ENCODE assay signal across 33 cellular contexts in the genomic region with DNA sequence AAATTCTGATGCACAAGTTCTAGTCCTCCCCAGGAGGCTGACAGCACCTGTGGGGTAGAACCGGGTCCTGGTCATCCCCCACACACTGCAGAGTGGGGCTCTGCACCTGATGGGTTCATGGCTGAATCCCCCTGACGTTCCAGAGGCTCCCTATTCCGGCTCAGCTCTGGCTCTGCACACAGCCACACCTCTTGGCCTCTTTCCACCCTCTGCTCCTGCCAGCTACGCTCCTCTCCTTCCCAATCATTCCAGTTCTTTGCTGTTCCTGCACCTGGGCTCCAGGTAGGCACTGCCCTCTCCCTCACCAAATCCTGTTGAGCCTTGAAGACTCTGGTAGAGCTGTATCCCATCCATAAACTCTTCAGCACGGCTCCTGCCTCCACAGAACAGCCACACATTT.
"Had no signal": no experiment of that assay in that cellular context is flagged by ENCODE, and none has a peak within 500 bp of the region (broad histone marks: within the 10 kb centered on the region; RNA-seq: fewer than 3 reads in every experiment).

No MANE protein-coding gene starts in this region.

- ATAC-seq: activated CD8-positive, alpha-beta T cell treated with anti-CD3 and anti-CD28 coated beads for 36 hours; activated T-cell treated with anti-CD3 and anti-CD28 coated beads, Interleukin-2, amount 50 U/mL, for 72 hours; activated T-helper 17 cell treated with anti-CD3 and anti-CD28 coated beads, Interleukin-2, amount 50 U/mL, for 72 hours; K562 had no signal

- H3K4me1 ChIP-seq: ascending aorta had no signal

- FAIRE-seq: K562, RCC 7860, TTC549 had no signal

- H3K36me3 ChIP-seq: ascending aorta, cardiac muscle cell, SJCRH30 had no signal

- H3K4me2 ChIP-seq: PC-9 had no signal

- H3K27me3 Mint-ChIP-seq: activated CD4-positive, alpha-beta T cell treated with anti-CD3 and anti-CD28 coated beads, Interleukin-2, amount 10 ng/mL, durations not matched to agents 24 days and 14 days; activated CD8-positive, alpha-beta T cell treated with anti-CD3 and anti-CD28 coated beads for 36 hours; activated naive CD8-positive, alpha-beta T cell; activated T-helper 17 cell treated with anti-CD3 and anti-CD28 coated beads, Interleukin-2, amount 50 U/mL, for 72 hours had no signal

- H3K9me3 Mint-ChIP-seq: activated CD4-positive, alpha-beta T cell treated with anti-CD3 and anti-CD28 coated beads, Interleukin-2, amount 10 ng/mL, durations not matched to agents 24 days and 14 days; activated CD8-positive, alpha-beta T cell treated with anti-CD3 and anti-CD28 coated beads for 36 hours; activated T-cell treated with anti-CD3 and anti-CD28 coated beads, Interleukin-2, amount 50 U/mL, for 72 hours; activated T-helper 17 cell treated with anti-CD3 and anti-CD28 coated beads, Interleukin-2, amount 50 U/mL, for 72 hours; T-helper 2 cell treated with Interferon-gamma antibody and Interleukin-4, amounts not matched to agents 5 μg/mL and 100 μg/mL, for 36 hours had no signal

- H3K27ac Mint-ChIP-seq: activated CD4-positive, alpha-beta T cell treated with anti-CD3 and anti-CD28 coated beads, Interleukin-2, amount 10 ng/mL, durations not matched to agents 24 days and 14 days; activated CD8-positive, alpha-beta T cell treated with anti-CD3 and anti-CD28 coated beads for 36 hours; activated naive CD8-positive, alpha-beta T cell; activated T-helper 17 cell treated with anti-CD3 and anti-CD28 coated beads, Interleukin-2, amount 50 U/mL, for 72 hours; T-helper 2 cell treated with Interferon-gamma antibody and Interleukin-4, amounts not matched to agents 5 μg/mL and 100 μg/mL, for 36 hours had no signal

- H3K4me1 Mint-ChIP-seq: activated CD4-positive, alpha-beta T cell treated with anti-CD3 and anti-CD28 coated beads, Interleukin-2, amount 10 ng/mL, durations not matched to agents 24 days and 14 days; activated T-helper 17 cell treated with anti-CD3 and anti-CD28 coated beads, Interleukin-2, amount 50 U/mL, for 72 hours had no signal

- DNase-seq: activated CD4-positive, alpha-beta T cell treated with anti-CD3 and anti-CD28 coated beads, Interleukin-2, amount 10 ng/mL, durations not matched to agents 24 days and 14 days; activated CD4-positive, alpha-beta T cell treated with anti-CD3 and anti-CD28 coated beads, Interleukin-2, amount 50 U/mL, for 4 hours; activated CD8-positive, alpha-beta T cell treated with anti-CD3 and anti-CD28 coated beads for 36 hours; activated gamma-delta T cell; activated naive CD4-positive, alpha-beta T cell treated with Interleukin-2 at 50 U/mL for 16 hours; activated T-cell treated with anti-CD3 and anti-CD28 coated beads, Interleukin-2, amount 50 U/mL, for 1 hour; activated T-cell treated with anti-CD3 and anti-CD28 coated beads, Interleukin-2, amount 50 U/mL, for 72 hours; amygdala; IMR-90; NCI-H1092 treated with DMSO at 0.1 percent for 48 hours; NCI-H1417; NCI-H146; NCI-H187; NCI-H2029 treated with DMSO at 0.1 percent for 48 hours; NCI-H2107; NCI-H2171; NCI-H510A; NCI-H526; NCI-H748 treated with DMSO at 0.1 percent for 48 hours; NK-92 treated with Interleukin-12 subunit alpha and Interleukin-12 subunit beta, amount 100 ng/mL, for 24 hours; PC-9; SHP77; SJCRH30 had no signal

- H3K4me3 Mint-ChIP-seq: activated CD4-positive, alpha-beta T cell treated with anti-CD3 and anti-CD28 coated beads, Interleukin-2, amount 10 ng/mL, durations not matched to agents 24 days and 14 days; activated CD8-positive, alpha-beta T cell treated with anti-CD3 and anti-CD28 coated beads for 36 hours; activated naive CD8-positive, alpha-beta T cell; activated T-cell treated with anti-CD3 and anti-CD28 coated beads, Interleukin-2, amount 50 U/mL, for 72 hours; activated T-helper 17 cell treated with anti-CD3 and anti-CD28 coated beads, Interleukin-2, amount 50 U/mL, for 72 hours; T-helper 2 cell treated with Interferon-gamma antibody and Interleukin-4, amounts not matched to agents 5 μg/mL and 100 μg/mL, for 36 hours had no signal

- H3K9me3 ChIP-seq: ascending aorta, SJCRH30 had no signal

- H2AFZ ChIP-seq: PC-9 had no signal

- H3K27ac ChIP-seq: ascending aorta, cardiac muscle cell, PC-9, RWPE1, SJCRH30, SK-N-MC had no signal

- H3K4me3 ChIP-seq: ascending aorta, cardiac muscle cell, K562, PC-9, SJCRH30, SK-N-MC had no signal

- H3K27me3 ChIP-seq: ascending aorta, cardiac muscle cell, SJCRH30 had no signal
